10 cellular contexts compared by ENCODE assay signal in genomic region chr5:124742521-124742920, GRCh38. TPM values are rescaled to one million over a fixed set of nuclear protein-coding genes. Genes with fewer than 3 reads are reported as not detected.
DNase-seq lines count a peak whose midpoint lies in the region; ATAC-seq and TF ChIP-seq lines count a peak whose summit lies in the region.
"Had no signal": no experiment of that assay in that cellular context is flagged by ENCODE, and none has a peak within 500 bp of the region (broad histone marks: within the 10 kb centered on the region; RNA-seq: fewer than 3 reads in every experiment).

No MANE protein-coding gene starts in this region.

- no peaks in the 10 kb centered on the region for H3K9me3 ChIP-seq in adipocyte (ENCODE audit: control insufficient read depth, low read length)

- H3K9ac ChIP-seq in adipocyte (ENCODE audit: low read length): no peak overlapping the region

- no peak for DNase-seq in GM06990 (ENCODE audit: extremely low read depth, insufficient read length)
- no peak for DNase-seq in adipocyte (ENCODE audit: low read depth)
- DNase-seq in foreskin keratinocyte: no peak
- DNase-seq in retinal pigment epithelial cell (ENCODE audit: low read depth): no peak
- no peak for DNase-seq in NCI-H2081 (lab: John Stamatoyannopoulos, UW)
- no peak for DNase-seq in DMS 273 (lab: John Stamatoyannopoulos, UW; ENCODE audit: unreplicated experiment)
- DNase-seq in cerebellar nuclear complex (lab: John Stamatoyannopoulos, UW): no peak
- no peak for DNase-seq in A172 (ENCODE audit: low spot score)
- DNase-seq: CD8-positive, alpha-beta T cell; NCI-H187 had no signal

- H3K4me1 ChIP-seq in adipocyte (ENCODE audit: control insufficient read depth, insufficient read depth, low read length) (peaks cover 51% of the 10 kb centered on the region), foreskin keratinocyte (peaks cover 35% of the 10 kb centered on the region)

- ATAC-seq in foreskin keratinocyte: no peak
- ATAC-seq: CD8-positive, alpha-beta T cell had no signal

- H3K4me3 ChIP-seq in GM06990 (replicated peaks; ENCODE audit: low read depth, low read length): peak overlapping the region; percentile 79
- peak overlapping the region; percentile 88 for H3K4me3 ChIP-seq in adipocyte (ENCODE audit: low read length)
- peak overlapping the region; percentile 61 for H3K4me3 ChIP-seq in retinal pigment epithelial cell (ENCODE audit: low read length)

- H3K27ac ChIP-seq in foreskin keratinocyte: peak overlapping the region; percentile 61

- no peaks in the 10 kb centered on the region for H3K27me3 ChIP-seq in GM06990 (replicated peaks; ENCODE audit: control insufficient read depth, insufficient read depth, low read length)
- H3K27me3 ChIP-seq in adipocyte (replicated peaks; ENCODE audit: control insufficient read depth, insufficient read depth, low read length): no peaks in the 10 kb centered on the region
- H3K27me3 ChIP-seq in foreskin keratinocyte: peaks cover 3% of the 10 kb centered on the region

- H3K36me3 ChIP-seq in GM06990 (ENCODE audit: control insufficient read depth, insufficient read depth, low read length) (no peaks in the 10 kb centered on the region), adipocyte (ENCODE audit: control insufficient read depth, insufficient read depth, low read length, severe bottlenecking) (no peaks in the 10 kb centered on the region)

- TF ChIP-seq CTCF in GM06990 (IDR thresholded peaks at IDR 0.05; ENCODE audit: insufficient read depth, low read length, poor library complexity, severe bottlenecking) (no peak), foreskin keratinocyte (conservative IDR thresholded peaks at IDR 0.05) (no peak), retinal pigment epithelial cell (conservative IDR thresholded peaks at IDR 0.05; ENCODE audit: low read depth, low read length) (no peak)

RNA-seq across cellular contexts. Expression of gene ZNF608, which starts 3.9 kb away (rescaled TPM):
- 2.3 and 3.1 TPM in 2 replicates for total RNA-seq in foreskin keratinocyte
- 0.56 and 0.66 TPM in 2 replicates for polyA plus RNA-seq in foreskin keratinocyte
- total RNA-seq in A172 (2014; rRNA removed; shearing (Covaris generic)): 1.8 and 2.1 TPM in 2 replicates
